In genomic region chr15:50628421-50628820, GRCh38 we compare ENCODE assay signal across 14 cellular contexts. TPM values are rescaled to one million over a fixed set of nuclear protein-coding genes. Genes with fewer than 3 reads are reported as not detected.
DNase-seq lines count a peak whose midpoint lies in the region; ATAC-seq and TF ChIP-seq lines count a peak whose summit lies in the region.
"Had no signal": no experiment of that assay in that cellular context is flagged by ENCODE, and none has a peak within 500 bp of the region (broad histone marks: within the 10 kb centered on the region; RNA-seq: fewer than 3 reads in every experiment).

No MANE protein-coding gene starts in this region.

- CTCF ChIA-PET in IMR-90 (lab: Yijun Ruan, JAX): interaction anchor here (0.8 kb wide), 1 partner anchor 248 kb away, joined by 3 read pairs; no protein-coding TSS in a partner anchor

- no peak overlapping the region for H3K4me3 Mint-ChIP-seq in activated T-cell treated with anti-CD3 and anti-CD28 coated beads, Interleukin-2, amount 50 U/mL, for 72 hours
- H3K4me3 Mint-ChIP-seq in activated T-cell treated with anti-CD3 and anti-CD28 coated beads, Interleukin-2, amount 50 U/mL, for 4 hours: no peak overlapping the region
- no peak overlapping the region for H3K4me3 Mint-ChIP-seq in endodermal cell
- H3K4me3 Mint-ChIP-seq: CD4-positive, alpha-beta T cell had no signal

- H3K4me1 ChIP-seq in IMR-90 (ENCODE audit: control insufficient read depth, insufficient read depth, low read length): peaks cover 1% of the 10 kb centered on the region
- peaks cover 4% of the 10 kb centered on the region for H3K4me1 ChIP-seq in endodermal cell (ENCODE audit: control insufficient read depth, insufficient read depth, low read length)
- H3K4me1 ChIP-seq in trophoblast cell (ENCODE audit: control insufficient read depth in 1 of 2, insufficient read depth in 2 of 2, low read length in 2 of 2): no peaks in the 10 kb centered on the region

- no peak overlapping the region for H4K5ac ChIP-seq in IMR-90 (ENCODE audit: low read depth, low read length)

- WGBS in IMR-90 (ENCODE audit: extremely low coverage in 2 of 2, insufficient read length in 1 of 2), 2 experiments: 100% methylated on average over 2 of the region's 5 CpGs; no CpG with 5 or more reads in 1 of the 2 experiments
- WGBS in endodermal cell (ENCODE audit: insufficient coverage in 1 of 2, insufficient read length in 1 of 2), 2 experiments: 65 to 92% methylated on average over 4 to 5 of the region's 5 CpGs
- WGBS in trophoblast cell (ENCODE audit: extremely low coverage, insufficient coverage, insufficient read length): no CpG with 5 or more reads among the region's 5 CpGs

- H3K36me3 ChIP-seq in IMR-90 (ENCODE audit: control insufficient read depth, insufficient read depth, low read length) (peaks cover 18% of the 10 kb centered on the region), endodermal cell (ENCODE audit: control insufficient read depth, insufficient read depth, low read length) (peaks cover 80% of the 10 kb centered on the region), trophoblast cell (ENCODE audit: control insufficient read depth in 1 of 2, insufficient read depth in 2 of 2, low read length in 2 of 2) (peaks cover 17 to 22% of the 10 kb centered on the region in 2 experiments)

- H2BK5ac ChIP-seq in IMR-90 (ENCODE audit: low read depth, low read length, poor library complexity, severe bottlenecking) (no peak overlapping the region), trophoblast cell (ENCODE audit: low read depth, low read length, poor library complexity) (no peak overlapping the region)

- H3K9me3 ChIP-seq in IMR-90 (ENCODE audit: control insufficient read depth, insufficient read depth, low read length) (no peaks in the 10 kb centered on the region), endodermal cell (ENCODE audit: control insufficient read depth, low read length) (no peaks in the 10 kb centered on the region), trophoblast cell (ENCODE audit: insufficient read depth, low read depth, low read length) (no peaks in the 10 kb centered on the region)
- H3K9me3 ChIP-seq: Caco-2 had no signal

- H3K27ac Mint-ChIP-seq in activated T-cell treated with anti-CD3 and anti-CD28 coated beads, Interleukin-2, amount 50 U/mL, for 72 hours: peak overlapping the region; percentile 28
- peak overlapping the region; percentile 84 for H3K27ac Mint-ChIP-seq in endodermal cell

- dilution Hi-C loops in IMR-90 (cut with HindIII; ENCODE audit: low sequenced_read_pairs, unreplicated experiment): no loop called here

- POLR2A ChIA-PET in IMR-90 (lab: Charles Lee; ENCODE audit: unreplicated experiment): no interaction called here

- H2BK15ac ChIP-seq in IMR-90 (ENCODE audit: low read depth, low read length): no peak overlapping the region

- H2BK20ac ChIP-seq in IMR-90 (ENCODE audit: low read depth, low read length): no peak overlapping the region

- H3K14ac ChIP-seq in IMR-90 (replicated peaks; ENCODE audit: low read depth, low read length): no peak overlapping the region; the same call in 1 of the 2 replicates
- no peak overlapping the region for H3K14ac ChIP-seq in trophoblast cell (ENCODE audit: low read length)

- no peaks in the 10 kb centered on the region for H4K20me1 ChIP-seq in IMR-90 (ENCODE audit: insufficient read depth, low read length)

- H2AK9ac ChIP-seq in IMR-90 (replicated peaks; ENCODE audit: low read depth, low read length, poor library complexity): no peak overlapping the region

- H2BK120ac ChIP-seq in IMR-90 (ENCODE audit: low read depth, low read length) (no peak overlapping the region), trophoblast cell (ENCODE audit: insufficient read depth, low read length, poor library complexity) (no peak overlapping the region)

- H3K27me3 ChIP-seq in IMR-90 (ENCODE audit: control insufficient read depth, insufficient read depth, low read length) (no peaks in the 10 kb centered on the region), endodermal cell (ENCODE audit: control insufficient read depth, insufficient read depth, low read length, poor library complexity, severe bottlenecking) (no peaks in the 10 kb centered on the region), trophoblast cell (ENCODE audit: insufficient read depth, low read length) (no peaks in the 10 kb centered on the region)

- no peak overlapping the region for H4K12ac ChIP-seq in trophoblast cell (ENCODE audit: low read depth, low read length)

- no peak overlapping the region for H3K9ac ChIP-seq in IMR-90 (ENCODE audit: low read depth, low read length)
- H3K9ac ChIP-seq in endodermal cell (ENCODE audit: extremely low read depth, low read length, poor library complexity, severe bottlenecking): no peak overlapping the region
- H3K9ac ChIP-seq in trophoblast cell (ENCODE audit: low read length): no peak overlapping the region

- no peak overlapping the region for H3K27ac ChIP-seq in IMR-90 (ENCODE audit: insufficient read depth, low read length)
- no peak overlapping the region for H3K27ac ChIP-seq in endodermal cell (ENCODE audit: low read depth, low read length)
- H3K27ac ChIP-seq in trophoblast cell (ENCODE audit: low read depth, low read length): peak overlapping the region; percentile 11
- H3K27ac ChIP-seq: C4-2B had no signal

- H3K4ac ChIP-seq in IMR-90 (ENCODE audit: low read depth, low read length) (no peak overlapping the region; the same call in 1 of the 2 replicates), trophoblast cell (ENCODE audit: low read depth, low read length) (no peak overlapping the region)

- H3K9me1 ChIP-seq in IMR-90 (ENCODE audit: insufficient read depth, low read length): peaks cover 7% of the 10 kb centered on the region; the same call in 1 of the 2 replicates

- in situ Hi-C loops in IMR-90 (cut with MboI; ENCODE audit: low sequenced_read_pairs): no loop called here

- peaks cover 15% of the 10 kb centered on the region for H3K4me1 Mint-ChIP-seq in activated T-cell treated with anti-CD3 and anti-CD28 coated beads, Interleukin-2, amount 50 U/mL, for 72 hours (ENCODE audit: low read depth)
- H3K4me1 Mint-ChIP-seq in activated T-cell treated with anti-CD3 and anti-CD28 coated beads, Interleukin-2, amount 50 U/mL, for 4 hours (ENCODE audit: low read depth): peaks cover 10% of the 10 kb centered on the region
- H3K4me1 Mint-ChIP-seq in endodermal cell: peaks cover 14% of the 10 kb centered on the region

- H4K91ac ChIP-seq in IMR-90 (ENCODE audit: insufficient read depth, low read depth, low read length): no peak overlapping the region
- H4K91ac ChIP-seq in trophoblast cell (ENCODE audit: low read depth, low read length): no peak overlapping the region

- H3K4me3 ChIP-seq in IMR-90 (ENCODE audit: insufficient read depth, low read depth, low read length) (no peak overlapping the region), endodermal cell (ENCODE audit: low read length) (no peak overlapping the region), trophoblast cell (ENCODE audit: low read depth, low read length) (no peak overlapping the region)

- no peak overlapping the region for H3K23ac ChIP-seq in IMR-90 (ENCODE audit: low read depth, low read length)
- no peak overlapping the region for H3K23ac ChIP-seq in trophoblast cell (ENCODE audit: low read length)

- TF ChIP-seq RAD21 in IMR-90 (IDR thresholded peaks at IDR 0.05; ENCODE audit: low read length): no peak

- H3K18ac ChIP-seq in IMR-90 (ENCODE audit: low read depth, low read length): no peak overlapping the region
- no peak overlapping the region for H3K18ac ChIP-seq in trophoblast cell (ENCODE audit: low read length)

- TF ChIP-seq CTCF in IMR-90 (conservative IDR thresholded peaks at IDR 0.05; ENCODE audit: low read depth, low read length) (no peak), endodermal cell (conservative IDR thresholded peaks at IDR 0.05) (no peak)

- intact Hi-C loops in IMR-90 (cut with micrococcal nuclease): no loop called here

- H2AK5ac ChIP-seq in IMR-90 (ENCODE audit: low read depth, low read length) (0 out of 2 replicates have a peak overlapping the region, but pooled peaks have one; percentile 14), trophoblast cell (ENCODE audit: low read length) (no peak overlapping the region)

- no peaks in the 10 kb centered on the region for H3K27me3 Mint-ChIP-seq in activated T-cell treated with anti-CD3 and anti-CD28 coated beads, Interleukin-2, amount 50 U/mL, for 72 hours (ENCODE audit: low read depth)
- no peaks in the 10 kb centered on the region for H3K27me3 Mint-ChIP-seq in activated T-cell treated with anti-CD3 and anti-CD28 coated beads, Interleukin-2, amount 50 U/mL, for 4 hours (ENCODE audit: low read depth)
- H3K27me3 Mint-ChIP-seq in endodermal cell (ENCODE audit: insufficient read depth): no peaks in the 10 kb centered on the region
- H3K27me3 Mint-ChIP-seq: CD4-positive, alpha-beta T cell had no signal

- no peaks in the 10 kb centered on the region for H3K9me3 Mint-ChIP-seq in activated T-cell treated with anti-CD3 and anti-CD28 coated beads, Interleukin-2, amount 50 U/mL, for 72 hours
- H3K9me3 Mint-ChIP-seq in activated T-cell treated with anti-CD3 and anti-CD28 coated beads, Interleukin-2, amount 50 U/mL, for 4 hours: no peaks in the 10 kb centered on the region
- no peaks in the 10 kb centered on the region for H3K9me3 Mint-ChIP-seq in endodermal cell
- H3K9me3 Mint-ChIP-seq: CD4-positive, alpha-beta T cell had no signal

- peaks cover 9 to 26% of the 10 kb centered on the region in 2 donors for H3K36me3 Mint-ChIP-seq in activated T-cell treated with anti-CD3 and anti-CD28 coated beads, Interleukin-2, amount 50 U/mL, for 72 hours (ENCODE audit: insufficient read depth in 2 of 2)
- peaks cover 32% of the 10 kb centered on the region for H3K36me3 Mint-ChIP-seq in activated T-cell treated with anti-CD3 and anti-CD28 coated beads, Interleukin-2, amount 50 U/mL, for 4 hours (ENCODE audit: insufficient read depth)
- H3K36me3 Mint-ChIP-seq in endodermal cell (ENCODE audit: low read depth): peaks cover 46% of the 10 kb centered on the region

- H3K79me1 ChIP-seq in IMR-90 (ENCODE audit: low read depth in 1 of 2, low read length in 2 of 2) (peaks cover 3 to 16% of the 10 kb centered on the region in 2 experiments; a peak in 2 of 4 replicates), trophoblast cell (ENCODE audit: low read length) (no peaks in the 10 kb centered on the region)

- H3K4me2 ChIP-seq in IMR-90 (ENCODE audit: low read depth, low read length) (no peak overlapping the region), trophoblast cell (ENCODE audit: low read length) (no peak overlapping the region)

- no peak overlapping the region for H3K56ac ChIP-seq in IMR-90 (ENCODE audit: extremely low read depth, insufficient read depth, low read length)

- TF ChIP-seq POLR2A in IMR-90 (IDR thresholded peaks at IDR 0.05; ENCODE audit: low read depth, low read length): no peak

- no peak for DNase-seq in activated T-cell treated with anti-CD3 and anti-CD28 coated beads, Interleukin-2, amount 50 U/mL, for 72 hours
- no peak for DNase-seq in activated T-cell treated with anti-CD3 and anti-CD28 coated beads, Interleukin-2, amount 50 U/mL, for 4 hours
- no peak for DNase-seq in IMR-90
- DNase-seq in endodermal cell: peak; percentile 59
- DNase-seq in trophoblast cell: peak; percentile 34 to 54
- DNase-seq: ACHN; Caco-2; CD4-positive, alpha-beta T cell; GOT3; H7 had no signal

- BruUV-seq in IMR-90 (replicated peaks; lab: Mats Ljungman, UMichigan): no TSS peak

- no peak overlapping the region for H2BK12ac ChIP-seq in trophoblast cell (ENCODE audit: low read length)

- H2AFZ ChIP-seq in IMR-90 (replicated peaks; ENCODE audit: low read length, poor library complexity): no peak overlapping the region
- no peak overlapping the region for H2AFZ ChIP-seq in trophoblast cell (ENCODE audit: insufficient read depth, low read length, poor library complexity)

- no peaks in the 10 kb centered on the region for H3K79me2 ChIP-seq in trophoblast cell (ENCODE audit: control insufficient read depth, insufficient read depth, low read length, poor library complexity)

- H4K8ac ChIP-seq in IMR-90 (ENCODE audit: low read depth in 2 of 2, low read length in 2 of 2) (0 out of 4 replicates have a peak overlapping the region, but pooled peaks of 1 of the 2 experiments have one; percentile 34), trophoblast cell (ENCODE audit: low read depth, low read length) (no peak overlapping the region)

- ATAC-seq in activated T-cell treated with anti-CD3 and anti-CD28 coated beads, Interleukin-2, amount 50 U/mL, for 72 hours (replicated peaks in 1 of 2): no peak
- no peak for ATAC-seq in activated T-cell treated with anti-CD3 and anti-CD28 coated beads, Interleukin-2, amount 50 U/mL, for 4 hours
- no peak for ATAC-seq in IMR-90 (ENCODE audit: low read depth)
- ATAC-seq in HG02973 (IDR thresholded peaks at IDR 0.05; ENCODE audit: unreplicated experiment): no peak
- ATAC-seq in GM21447 (IDR thresholded peaks at IDR 0.05; ENCODE audit: unreplicated experiment): no peak
- ATAC-seq: HCT116 had no signal

RNA-seq across cellular contexts. Expression of gene TRPM7, which starts 58.2 kb away (rescaled TPM):
- total RNA-seq in activated T-cell treated with anti-CD3 and anti-CD28 coated beads, Interleukin-2, amount 50 U/mL, for 72 hours: 10 to 100 TPM; 58.5 to 58.7 TPM
- total RNA-seq in activated T-cell treated with anti-CD3 and anti-CD28 coated beads, Interleukin-2, amount 50 U/mL, for 4 hours: 10 to 100 TPM; 42.5 to 46.4 (median 42.6) TPM
- 27.8 and 49.4 TPM in 2 replicates for total RNA-seq in IMR-90 (2012; rRNA removed)
- polyA plus RNA-seq in IMR-90 (2012; rRNA removed): 6.9 and 10.6 TPM in 2 replicates
- polyA plus RNA-seq in IMR-90 (2012; cell fraction: cytosol; rRNA removed): 0.86 and 1.2 TPM in 2 replicates
- polyA plus RNA-seq in IMR-90 (2012; cell fraction: nucleus; rRNA removed; ENCODE audit: low replicate concordance): 2.1 and 18.4 TPM in 2 replicates
- 10 to 100 TPM; 42.7 to 46.4 TPM for total RNA-seq in endodermal cell
- polyA plus RNA-seq in endodermal cell (2013, experiment 1 of 2): 19.6 TPM
- polyA plus RNA-seq in endodermal cell (2013, experiment 2 of 2): 16.8 TPM
- 23.5 and 24.5 TPM in 2 replicates for polyA plus RNA-seq in trophoblast cell (2013)

Comparison
In these comparisons a context has a peak if more than half of its experiments do, and no peak if none do; other contexts are left out.
1. DNase-seq: peak in endodermal cell (single experiment) and trophoblast cell (2 of 2); none in activated T-cell treated with anti-CD3 and anti-CD28 coated beads, Interleukin-2, amount 50 U/mL, for 72 hours (0 of 2), activated T-cell treated with anti-CD3 and anti-CD28 coated beads, Interleukin-2, amount 50 U/mL, for 4 hours (single experiment) and IMR-90 (single experiment).